8 cellular contexts compared by ENCODE assay signal in genomic region chr3:129413687-129414506, GRCh38. TPM values are rescaled to one million over a fixed set of nuclear protein-coding genes. Genes with fewer than 3 reads are reported as not detected.
A peak's percentile ranks its signal among the peaks of the same experiment; 100 is the strongest.
DNase-seq lines count a peak whose midpoint lies in the region; ATAC-seq, FAIRE-seq and TF ChIP-seq lines count a peak whose summit lies in the region.

No MANE protein-coding gene starts in this region.

- H3K27me3 ChIP-seq in HCT116 (ENCODE audit: insufficient read depth, low read length) = peaks cover 3% of the 10 kb centered on the region; the same call in 1 of the 2 replicates
- no peaks in the 10 kb centered on the region for H3K27me3 ChIP-seq in hepatocyte

- POLR2A ChIA-PET in HCT116 (lab: Charles Lee) = interaction anchor here (1.1 kb wide), 1 partner anchor 14 kb away, joined by 4 read pairs; no protein-coding TSS in a partner anchor

- H3K4me2 ChIP-seq in HCT116 (ENCODE audit: low read length) (no peak overlapping the region), hepatocyte (peak overlapping the region; percentile 59)

- intact Hi-C loops in HCT116 (cut with micrococcal nuclease) (no loop called here), CD14-positive monocyte (cut with micrococcal nuclease) (no loop called here)

- H3K79me2 ChIP-seq in HCT116 (ENCODE audit: insufficient read depth, low read length) (no peaks in the 10 kb centered on the region), hepatocyte (no peaks in the 10 kb centered on the region)

- H3K36me3 ChIP-seq in HCT116 (ENCODE audit: control insufficient read depth in 1 of 2, insufficient read depth in 2 of 2, low read length in 2 of 2) (no peaks in the 10 kb centered on the region), hepatocyte (replicated peaks; ENCODE audit: insufficient read depth, low read depth) (no peaks in the 10 kb centered on the region)

- TF ChIP-seq RAD21 in HCT116 (IDR thresholded peaks at IDR 0.05; ENCODE audit: low read depth) = no peak

- CTCF ChIA-PET in HCT116 (lab: Charles Lee) = interaction anchor here (1.1 kb wide), 1 partner anchor 692 kb away, joined by 3 read pairs; no protein-coding TSS in a partner anchor

- H3K4me1 ChIP-seq in HCT116 (ENCODE audit: control insufficient read depth in 1 of 2, insufficient read depth in 2 of 2, low read length in 2 of 2) (peaks cover 0 to 5% of the 10 kb centered on the region in 2 experiments; a peak in 1 of 4 replicates), hepatocyte (ENCODE audit: insufficient read depth) (peaks cover 27% of the 10 kb centered on the region)

- no peak for ATAC-seq in HCT116

- H2AFZ ChIP-seq in HCT116 (ENCODE audit: low read depth, low read length, poor library complexity, severe bottlenecking) = no peak overlapping the region
- no peak overlapping the region for H2AFZ ChIP-seq in hepatocyte

- DNase-seq in ELR (ENCODE audit: low read depth) (peak; percentile 90), HCT116 (ENCODE audit: low read depth, low spot score) (no peak), RCC 7860 (ENCODE audit: low spot score) (peak; percentile 80), hepatocyte (ENCODE audit: low spot score) (peak; percentile 77), iPS-NIHi11 (ENCODE audit: low spot score) (no peak), NCI-H524 (lab: John Stamatoyannopoulos, UW) (no peak), CD14-positive monocyte (ENCODE audit: low spot score) (no peak)
- DNase-seq in activated CD4-positive, CD25-positive, alpha-beta regulatory T cell treated with anti-CD3 and anti-CD28 coated beads, Interleukin-2, amount 50 U/mL, for 72 hours = no peak

- H3K9me2 ChIP-seq in HCT116 (ENCODE audit: insufficient read depth) (no peaks in the 10 kb centered on the region), hepatocyte (replicated peaks; ENCODE audit: insufficient read depth) (no peaks in the 10 kb centered on the region)

- WGBS in hepatocyte (ENCODE audit: low lambda C conversion rate, missing lambda C conversion rate) = 59% methylated on average over 4 of the region's 4 CpGs

- peak overlapping the region in 1 of 2 donors; percentile 0 for H3K4me3 Mint-ChIP-seq in CD14-positive monocyte

- no peak overlapping the region for H3K9ac ChIP-seq in HCT116 (ENCODE audit: low read length)

- no peak for TF ChIP-seq POLR2A in HCT116 (IDR thresholded peaks at IDR 0.05; ENCODE audit: borderline replicate concordance, extremely low read depth, insufficient read depth, insufficient read length)

- FAIRE-seq in RCC 7860 (lab: Jason Lieb, UNC) = peak; percentile 93

- no peaks in the 10 kb centered on the region for H3K36me3 Mint-ChIP-seq in CD14-positive monocyte

- peaks cover 0 to 2% (median 0%) of the 10 kb centered on the region in 7 donors for H3K9me3 Mint-ChIP-seq in CD14-positive monocyte

- no peak for TF ChIP-seq CTCF in HCT116 (IDR thresholded peaks at IDR 0.05 in 2 of 3, conservative IDR thresholded peaks at IDR 0.05 in 1 of 3; ENCODE audit: borderline replicate concordance in 1 of 3, insufficient read depth in 1 of 3, low read depth in 2 of 3, low read length in 2 of 3)
- TF ChIP-seq CTCF in hepatocyte (IDR thresholded peaks at IDR 0.05; ENCODE audit: poor library complexity) = no peak
- no peak for TF ChIP-seq CTCF in CD14-positive monocyte (IDR thresholded peaks at IDR 0.05)

- H3K9me3 ChIP-seq in HCT116 (ENCODE audit: control insufficient read depth in 1 of 2, insufficient read depth in 1 of 2, low read depth in 1 of 2, low read length in 2 of 2) = no peaks in the 10 kb centered on the region
- no peaks in the 10 kb centered on the region for H3K9me3 ChIP-seq in hepatocyte (ENCODE audit: low read depth)

- peaks cover 0 to 3% (median 0%) of the 10 kb centered on the region in 3 donors for H3K27me3 Mint-ChIP-seq in CD14-positive monocyte (ENCODE audit: low read depth in 3 of 3)

- H3K4me3 ChIP-seq in HCT116 (replicated peaks in 1 of 2; ENCODE audit: low read depth in 1 of 2, low read length in 2 of 2) (no peak overlapping the region), hepatocyte (no peak overlapping the region)

- no peaks in the 10 kb centered on the region for H3K4me1 Mint-ChIP-seq in CD14-positive monocyte

- H4K20me1 ChIP-seq in HCT116 (ENCODE audit: insufficient read depth) = no peaks in the 10 kb centered on the region
- no peaks in the 10 kb centered on the region for H4K20me1 ChIP-seq in hepatocyte (ENCODE audit: insufficient read depth, poor library complexity, severe bottlenecking)

- no peak overlapping the region for H3K27ac Mint-ChIP-seq in CD14-positive monocyte

- RAD21 ChIA-PET in HCT116 (lab: Charles Lee; ENCODE audit: low non-redundant PET in 1 of 2, low total read pairs in 2 of 2, uncharacterized antibody in 2 of 2, unreplicated experiment in 2 of 2) = no interaction called here

- no peak overlapping the region for H3K27ac ChIP-seq in HCT116 (ENCODE audit: low read depth, low read length)
- peak overlapping the region; percentile 95 for H3K27ac ChIP-seq in hepatocyte

- no TSS peak for BruUV-seq in HCT116 (replicated peaks; lab: Mats Ljungman, UMichigan)

TF ChIP-seq in HCT116, 20 proteins besides CTCF, POLR2A, EP300 and RAD21:
- TF ChIP-seq SRF (IDR thresholded peaks at IDR 0.05; ENCODE audit: low read depth) (no peak), JUND (IDR thresholded peaks at IDR 0.05) (0 out of 2 replicates have a peak, but pooled peaks have one; percentile 8), ELF1 (IDR thresholded peaks at IDR 0.05; ENCODE audit: borderline replicate concordance, low read depth) (no peak), EGR1 (IDR thresholded peaks at IDR 0.05; ENCODE audit: low read depth) (no peak), ATF3 (IDR thresholded peaks at IDR 0.05) (no peak)
- TF ChIP-seq, protein P1, sequence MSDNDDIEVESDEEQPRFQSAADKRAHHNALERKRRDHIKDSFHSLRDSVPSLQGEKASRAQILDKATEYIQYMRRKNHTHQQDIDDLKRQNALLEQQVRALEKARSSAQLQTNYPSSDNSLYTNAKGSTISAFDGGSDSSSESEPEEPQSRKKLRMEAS (IDR thresholded peaks at IDR 0.05) = no peak

RNA-seq across cellular contexts. Expression of gene EFCAB12, which starts 14.5 kb away (rescaled TPM):
- total RNA-seq in HCT116 (2021; ENCODE audit: unreplicated experiment) (0.42 TPM), hepatocyte (0.20 and 0.44 TPM in 2 replicates)
- 0.30 and 0.41 TPM in 2 replicates for polyA plus RNA-seq in HCT116 (2012)
- polyA plus RNA-seq in hepatocyte (0.19 and 1.5 TPM in 2 replicates), CD14-positive monocyte (not detected)

RNA-seq across cellular contexts. Expression of gene MBD4, which starts 25.9 kb away (rescaled TPM):
- 15.7 TPM for total RNA-seq in HCT116 (2021; ENCODE audit: unreplicated experiment)
- polyA plus RNA-seq in HCT116 (2012) = 7.9 and 10.2 TPM in 2 replicates
- 25.0 and 27.5 TPM in 2 replicates for total RNA-seq in hepatocyte
- polyA plus RNA-seq in hepatocyte = 20.8 and 22.2 TPM in 2 replicates
- 10 to 100 TPM; 25.6 to 30.1 TPM for polyA plus RNA-seq in CD14-positive monocyte

RNA-seq across cellular contexts. Expression of gene IFT122, which starts 26.1 kb away (rescaled TPM):
- total RNA-seq in HCT116 (2021; ENCODE audit: unreplicated experiment) (21.4 TPM), hepatocyte (14.6 and 17.3 TPM in 2 replicates)
- polyA plus RNA-seq in HCT116 (2012) = 16.6 and 18.2 TPM in 2 replicates
- polyA plus RNA-seq in hepatocyte (11.4 and 15.6 TPM in 2 replicates), CD14-positive monocyte (1 to 10 TPM; 3.3 to 3.6 TPM)

Comparison
In these comparisons a context has a peak if more than half of its experiments do, and no peak if none do; other contexts are left out.
1. DNase-seq: peak in ELR (single experiment), RCC 7860 (single experiment) and hepatocyte (single experiment); none in HCT116 (single experiment), iPS-NIHi11 (single experiment), NCI-H524 (0 of 2), CD14-positive monocyte (single experiment) and activated CD4-positive, CD25-positive, alpha-beta regulatory T cell treated with anti-CD3 and anti-CD28 coated beads, Interleukin-2, amount 50 U/mL, for 72 hours (single experiment).